In genomic region chr5:38601133-38601842, GRCh38 we compare ENCODE assay signal across 19 cellular contexts. TPM values are rescaled to one million over a fixed set of nuclear protein-coding genes. Genes with fewer than 3 reads are reported as not detected.
DNase-seq lines count a peak whose midpoint lies in the region; ATAC-seq and TF ChIP-seq lines count a peak whose summit lies in the region.
"Had no signal": no experiment of that assay in that cellular context is flagged by ENCODE, and none has a peak within 500 bp of the region (broad histone marks: within the 10 kb centered on the region; RNA-seq: fewer than 3 reads in every experiment).

No MANE protein-coding gene starts in this region.

- no peak for ATAC-seq in GM21723 (IDR thresholded peaks at IDR 0.05; ENCODE audit: unreplicated experiment)
- ATAC-seq: activated T-helper 17 cell treated with anti-CD3 and anti-CD28 coated beads, Interleukin-2, amount 50 U/mL, for 72 hours had no signal

- TF ChIP-seq CTCF in HEK293 (tag by site-specific recombination; IDR thresholded peaks at IDR 0.05) (no peak), ascending aorta (IDR thresholded peaks at IDR 0.05) (no peak), left ventricle myocardium inferior (IDR thresholded peaks at IDR 0.05; ENCODE audit: borderline replicate concordance) (no peak), stomach (IDR thresholded peaks at IDR 0.05) (no peak)

- H3K27me3 ChIP-seq in ascending aorta (no peaks in the 10 kb centered on the region), left ventricle myocardium inferior (ENCODE audit: low read depth) (no peaks in the 10 kb centered on the region), stomach (no peaks in the 10 kb centered on the region)
- H3K27me3 ChIP-seq: BLaER1, suprapubic skin had no signal

- H3K9me3 ChIP-seq in HEK293 (ENCODE audit: control insufficient read depth, insufficient read depth, low read depth, low read length), result no peaks in the 10 kb centered on the region
- H3K9me3 ChIP-seq in ascending aorta, result no peaks in the 10 kb centered on the region
- no peaks in the 10 kb centered on the region for H3K9me3 ChIP-seq in left ventricle myocardium inferior (replicated peaks)
- H3K9me3 ChIP-seq in stomach, result no peaks in the 10 kb centered on the region
- H3K9me3 ChIP-seq: BLaER1, suprapubic skin had no signal

- H3K27ac ChIP-seq in HEK293 (ENCODE audit: extremely low read depth, low read depth, low read length), result no peak overlapping the region
- H3K27ac ChIP-seq in ascending aorta, result peak overlapping the region; percentile 44 to 78
- peak overlapping the region; percentile 83 for H3K27ac ChIP-seq in left ventricle myocardium inferior (replicated peaks)
- H3K27ac ChIP-seq in stomach, result peak overlapping the region; percentile 39 to 79 (median 71)
- H3K27ac ChIP-seq: BLaER1, suprapubic skin had no signal

- CTCF ChIA-PET in HEK293 (lab: Yijun Ruan, JAX), result interaction anchor here (0.6 to 1.2 kb wide), 3 partner anchors 39 to 160 kb away, joined by 3 to 5 read pairs (median 4); no protein-coding TSS in a partner anchor

- intact Hi-C loops in ascending aorta (cut with DNase I) (no loop called here), left ventricle myocardium inferior (cut with micrococcal nuclease) (no loop called here), stomach (cut with DNase I; ENCODE audit: low total_unique reads) (no loop called here)

- H3K4me3 ChIP-seq in HEK293 (ENCODE audit: low read depth, low read length), result no peak overlapping the region
- H3K4me3 ChIP-seq in ascending aorta, result no peak overlapping the region
- H3K4me3 ChIP-seq in left ventricle myocardium inferior, result no peak overlapping the region
- H3K4me3 ChIP-seq in stomach, result no peak overlapping the region
- H3K4me3 ChIP-seq: BLaER1, suprapubic skin had no signal

- POLR2A ChIA-PET in HEK293 (lab: Yijun Ruan, JAX), result no interaction called here

- DNase-seq in ascending aorta (ENCODE audit: low spot score in 2 of 2), result no peak
- peak; percentile 46 for DNase-seq in left ventricle myocardium inferior
- DNase-seq in stomach, result peak; percentile 28
- DNase-seq in hippocampal formation (lab: John Stamatoyannopoulos, UW), result no peak
- DNase-seq in T1000 (lab: John Stamatoyannopoulos, UW), result no peak
- DNase-seq in NCI-H1048 (lab: John Stamatoyannopoulos, UW), result no peak
- DNase-seq: activated CD4-positive, alpha-beta memory T cell treated with anti-CD3 and anti-CD28 coated beads, Interleukin-2, amount 10 ng/mL, durations not matched to agents 7 days and 5 days; anterior cingulate cortex; DMS79; immature natural killer cell; NCI-H2107; SHP77 treated with DMSO at 0.1 percent for 48 hours; stimulated activated CD4-positive, alpha-beta T cell treated with anti-CD3 and anti-CD28 coated beads, Interleukin-15, amount 100 ng/mL, for 24 hours; T-helper 9 cell had no signal

- no peak for TF ChIP-seq POLR2A in stomach (IDR thresholded peaks at IDR 0.05)

- no peak for TF ChIP-seq EP300 in stomach (IDR thresholded peaks at IDR 0.05)

- peaks cover 20% of the 10 kb centered on the region for H3K4me1 ChIP-seq in HEK293 (ENCODE audit: control insufficient read depth, insufficient read depth, low read length)
- H3K4me1 ChIP-seq in ascending aorta, result peaks cover 12 to 18% of the 10 kb centered on the region in 2 donors
- H3K4me1 ChIP-seq in left ventricle myocardium inferior, result peaks cover 67% of the 10 kb centered on the region
- H3K4me1 ChIP-seq in stomach, result peaks cover 27 to 45% (median 41%) of the 10 kb centered on the region in 4 donors

- H3K36me3 ChIP-seq in HEK293 (ENCODE audit: control insufficient read depth in 2 of 2, insufficient read depth in 1 of 2, low read length in 2 of 2), result no peaks in the 10 kb centered on the region
- H3K36me3 ChIP-seq in ascending aorta, result no peaks in the 10 kb centered on the region
- H3K36me3 ChIP-seq in left ventricle myocardium inferior, result no peaks in the 10 kb centered on the region
- no peaks in the 10 kb centered on the region for H3K36me3 ChIP-seq in stomach
- H3K36me3 ChIP-seq: BLaER1, suprapubic skin had no signal

- WGBS in stomach, 5 donors, result 45 to 69% (median 49%) methylated on average over 5 of the region's 5 CpGs

TF ChIP-seq in HEK293, 187 proteins besides CTCF, POLR2A, EP300 and RAD21:
- TF ChIP-seq ZNF600 (tag by site-specific recombination; IDR thresholded peaks at IDR 0.05), result peak; percentile 44; the same call in 1 of the 2 replicates
- TF ChIP-seq GLIS1 (tag by site-specific recombination; IDR thresholded peaks at IDR 0.05), result peak; percentile 41
- TF ChIP-seq ZNF112 (tag by site-specific recombination; IDR thresholded peaks at IDR 0.05), result no peak

RNA-seq across cellular contexts. Expression of gene LIFR, which starts 44.8 kb away (rescaled TPM):
- total RNA-seq in ascending aorta (116 TPM), left ventricle myocardium inferior (45.8 TPM), stomach (100 to 1,000 TPM in 2 of 5 donors, 10 to 100 TPM in 3; 15.2 to 259 (median 86.2) TPM)
- polyA plus RNA-seq in stomach, result 1 to 10 TPM; 6.2 to 7.7 (median 6.6) TPM
- polyA plus RNA-seq: immature natural killer cell had no signal

Comparison
In these comparisons a context has a peak if more than half of its experiments do, and no peak if none do; other contexts are left out.
1. DNase-seq: peak in left ventricle myocardium inferior (single experiment) and stomach (single experiment); none in ascending aorta (0 of 2), hippocampal formation (0 of 2), T1000 (single experiment) and NCI-H1048 (single experiment).